In the genomic region with DNA sequence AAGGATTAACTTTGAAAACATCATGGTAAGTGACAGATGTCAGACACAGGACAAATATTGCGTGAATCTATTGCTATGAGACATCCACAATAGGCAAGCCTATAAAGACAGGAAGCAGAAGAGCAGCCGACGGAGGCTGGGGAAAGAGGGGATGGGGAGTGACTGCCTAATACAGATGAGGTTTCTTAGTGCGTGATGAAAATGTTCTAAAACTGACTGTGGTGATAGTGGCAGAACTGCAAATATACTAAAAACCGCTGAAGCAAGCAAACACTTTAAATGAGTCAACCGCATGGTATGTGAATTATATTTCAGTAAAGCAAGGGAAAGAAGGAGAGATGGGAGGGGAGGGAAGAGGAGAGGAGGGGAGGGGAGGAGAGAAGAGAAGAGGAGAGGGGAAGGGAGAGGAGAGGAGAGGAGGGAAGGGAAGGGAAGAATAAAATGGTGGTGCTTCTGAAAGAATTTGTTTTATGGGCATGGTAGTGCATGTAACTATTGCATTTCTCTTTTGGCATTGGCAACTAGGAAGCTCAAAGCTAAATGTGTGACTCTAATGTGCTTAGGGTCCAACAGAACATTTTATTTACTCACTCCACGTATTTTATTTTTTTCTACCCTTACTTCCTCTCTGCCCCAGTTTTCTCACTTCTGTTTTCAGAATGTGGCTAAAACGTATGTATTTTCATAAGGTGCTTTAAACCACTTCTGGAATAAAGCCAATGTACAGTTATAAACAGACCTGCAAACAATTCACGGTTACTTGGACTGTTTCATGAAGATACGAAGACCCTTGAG, we compare ENCODE assay signal across 1 cellular context.
A peak's percentile ranks its signal among the peaks of the same experiment; 100 is the strongest.
TF ChIP-seq lines count a peak whose summit lies in the region.

No MANE protein-coding gene starts in this region.

TF ChIP-seq in HepG2, 621 proteins besides CTCF, POLR2A, EP300 and RAD21:
- TF ChIP-seq HNRNPK (IDR thresholded peaks at IDR 0.05; ENCODE audit: low read depth, low read length, poor library complexity, severe bottlenecking) (peak; percentile 93), ARNTL (CRISPR knock-in tag; IDR thresholded peaks at IDR 0.05) (no peak)
- TF ChIP-seq, protein P1, sequence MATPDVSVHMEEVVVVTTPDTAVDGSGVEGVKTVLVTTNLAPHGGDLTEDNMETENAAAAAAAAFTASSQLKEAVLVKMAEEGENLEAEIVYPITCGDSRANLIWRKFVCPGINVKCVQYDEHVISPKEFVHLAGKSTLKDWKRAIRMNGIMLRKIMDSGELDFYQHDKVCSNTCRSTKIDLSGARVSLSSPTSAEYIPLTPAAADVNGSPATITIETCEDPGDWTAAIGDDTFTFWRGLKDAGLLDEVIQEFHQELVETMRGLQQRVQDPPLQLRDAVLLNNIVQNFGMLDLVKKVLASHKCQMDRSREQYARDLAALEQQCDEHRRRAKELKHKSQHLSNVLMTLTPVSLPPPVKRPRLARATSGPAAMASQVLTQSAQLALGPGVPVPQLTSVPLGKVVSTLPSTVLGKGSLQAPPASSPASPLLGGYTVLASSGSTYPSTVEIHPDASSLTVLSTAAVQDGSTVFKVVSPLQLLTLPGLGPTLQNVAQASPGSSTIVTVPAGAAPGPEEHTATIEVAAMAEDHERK (CRISPR knock-in tag; IDR thresholded peaks at IDR 0.05; ENCODE audit: low read depth) = no peak
